ENCODE assay signal across 8 cellular contexts in the genomic region with DNA sequence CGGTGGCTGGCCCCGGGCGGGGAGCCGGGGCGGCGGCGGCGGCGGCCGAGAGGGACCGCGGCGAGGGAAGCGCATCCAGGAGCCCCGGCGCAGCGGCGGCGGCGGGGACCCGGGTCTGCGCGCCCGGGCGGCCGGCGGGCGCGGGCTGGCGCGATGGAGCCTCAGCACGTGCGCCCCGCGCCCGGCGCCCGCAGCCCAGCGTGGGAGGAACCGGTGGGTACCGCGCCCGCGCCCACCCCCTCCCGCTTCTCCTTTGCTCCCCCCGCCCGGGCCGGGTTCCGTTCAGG. TPM values are rescaled to one million over a fixed set of nuclear protein-coding genes. Genes with fewer than 3 reads are reported as not detected.
DNase-seq lines count a peak whose midpoint lies in the region; ATAC-seq and TF ChIP-seq lines count a peak whose summit lies in the region.

No MANE protein-coding gene starts in this region.

- no peaks in the 10 kb centered on the region for H3K36me3 ChIP-seq in CD8-positive, alpha-beta T cell (ENCODE audit: insufficient read depth, low read length)
- H3K36me3 ChIP-seq in neural progenitor cell = no peaks in the 10 kb centered on the region

- ATAC-seq in CD8-positive, alpha-beta T cell = no peak
- ATAC-seq in HG03439 (IDR thresholded peaks at IDR 0.05; ENCODE audit: unreplicated experiment) (peak; percentile 22), HG02884 (IDR thresholded peaks at IDR 0.05; ENCODE audit: unreplicated experiment) (no peak)

- peak overlapping the region; percentile 80 for H3K4me3 Mint-ChIP-seq in CD8-positive, alpha-beta T cell
- no peak overlapping the region for H3K4me3 Mint-ChIP-seq in neural progenitor cell
- H3K4me3 Mint-ChIP-seq in T-helper 2 cell treated with Interferon-gamma antibody and Interleukin-4, amounts not matched to agents 5 μg/mL and 100 μg/mL, for 36 hours = no peak overlapping the region

- intact Hi-C loops in CD8-positive, alpha-beta T cell (cut with DNase I, micrococcal nuclease) = loop anchor here (1.0 to 10.0 kb wide), 10 partner anchors 8 to 1056 kb away; a partner anchor contains a TSS

- H3F3A ChIP-seq in neural progenitor cell (ENCODE audit: low read depth) = peaks cover 26% of the 10 kb centered on the region

- POLR2A ChIA-PET in CD8-positive, alpha-beta T cell (lab: Charles Lee) = no interaction called here

- H3K27ac ChIP-seq in CD8-positive, alpha-beta T cell (ENCODE audit: low read depth, low read length) = no peak overlapping the region
- H3K27ac ChIP-seq in neural progenitor cell = no peak overlapping the region

- peak overlapping the region; percentile 52 for H3K4me3 ChIP-seq in CD8-positive, alpha-beta T cell (ENCODE audit: low read depth, low read length)
- H3K4me3 ChIP-seq in choroid plexus epithelial cell (ENCODE audit: low read depth, low read length) = peak overlapping the region; percentile 69
- peak overlapping the region; percentile 88 for H3K4me3 ChIP-seq in neural progenitor cell

- no peak for DNase-seq in CD8-positive, alpha-beta T cell
- DNase-seq in choroid plexus epithelial cell (ENCODE audit: low read depth) (no peak), neural progenitor cell (ENCODE audit: low spot score) (no peak)
- DNase-seq in stimulated activated CD4-positive, alpha-beta T cell treated with anti-CD3 and anti-CD28 coated beads, Interleukin-4, amount 100 ng/mL, for 4 hours = no peak
- no peak for DNase-seq in T-helper 2 cell treated with Interferon-gamma antibody and Interleukin-4, amounts not matched to agents 5 μg/mL and 100 μg/mL, for 36 hours (ENCODE audit: low spot score)
- no peak for DNase-seq in effector CD4-positive, alpha-beta T cell

- H3K9me3 Mint-ChIP-seq in CD8-positive, alpha-beta T cell = no peaks in the 10 kb centered on the region
- peaks cover 12% of the 10 kb centered on the region for H3K9me3 Mint-ChIP-seq in neural progenitor cell
- H3K9me3 Mint-ChIP-seq in T-helper 2 cell treated with Interferon-gamma antibody and Interleukin-4, amounts not matched to agents 5 μg/mL and 100 μg/mL, for 36 hours = peaks cover 5% of the 10 kb centered on the region

- CTCF ChIA-PET in CD8-positive, alpha-beta T cell (lab: Charles Lee) = interaction anchor here (0.8 to 1.3 kb wide), 2 partner anchors 15 to 49 kb away, joined by 3 to 4 read pairs; no protein-coding TSS in a partner anchor

- H3K4me1 ChIP-seq in CD8-positive, alpha-beta T cell (ENCODE audit: insufficient read depth, low read length) = peaks cover 9% of the 10 kb centered on the region
- peaks cover 12% of the 10 kb centered on the region for H3K4me1 ChIP-seq in neural progenitor cell

- TF ChIP-seq CTCF in CD8-positive, alpha-beta T cell (IDR thresholded peaks at IDR 0.05) = no peak
- TF ChIP-seq CTCF in choroid plexus epithelial cell (conservative IDR thresholded peaks at IDR 0.05; ENCODE audit: low read depth, low read length) (no peak), neural progenitor cell (IDR thresholded peaks at IDR 0.05) (no peak)

- no peak overlapping the region for H3K27ac Mint-ChIP-seq in CD8-positive, alpha-beta T cell
- H3K27ac Mint-ChIP-seq in neural progenitor cell = no peak overlapping the region
- H3K27ac Mint-ChIP-seq in T-helper 2 cell treated with Interferon-gamma antibody and Interleukin-4, amounts not matched to agents 5 μg/mL and 100 μg/mL, for 36 hours = no peak overlapping the region

- H3K9ac ChIP-seq in neural progenitor cell = no peak overlapping the region

- H2AFZ ChIP-seq in neural progenitor cell (replicated peaks) = peak overlapping the region; percentile 91

- H3K79me2 ChIP-seq in neural progenitor cell (ENCODE audit: low read depth) = peaks cover 45% of the 10 kb centered on the region

- H3K4me2 ChIP-seq in neural progenitor cell = peak overlapping the region; percentile 96

- no peaks in the 10 kb centered on the region for H3K9me3 ChIP-seq in CD8-positive, alpha-beta T cell (ENCODE audit: low read length)
- peaks cover 2% of the 10 kb centered on the region for H3K9me3 ChIP-seq in neural progenitor cell (ENCODE audit: low read depth)

- no peaks in the 10 kb centered on the region for H3K27me3 ChIP-seq in CD8-positive, alpha-beta T cell (ENCODE audit: insufficient read depth, low read length)
- H3K27me3 ChIP-seq in neural progenitor cell = peaks cover 68% of the 10 kb centered on the region

- no peaks in the 10 kb centered on the region for H3K27me3 Mint-ChIP-seq in CD8-positive, alpha-beta T cell (ENCODE audit: low read depth)
- H3K27me3 Mint-ChIP-seq in neural progenitor cell (ENCODE audit: insufficient read depth, low read depth) = peaks cover 26% of the 10 kb centered on the region
- H3K27me3 Mint-ChIP-seq in T-helper 2 cell treated with Interferon-gamma antibody and Interleukin-4, amounts not matched to agents 5 μg/mL and 100 μg/mL, for 36 hours (ENCODE audit: low read depth) = peaks cover 37% of the 10 kb centered on the region

- peaks cover 16% of the 10 kb centered on the region for H3K4me1 Mint-ChIP-seq in CD8-positive, alpha-beta T cell (ENCODE audit: low read depth)
- peaks cover 15% of the 10 kb centered on the region for H3K4me1 Mint-ChIP-seq in neural progenitor cell
- H3K4me1 Mint-ChIP-seq in T-helper 2 cell treated with Interferon-gamma antibody and Interleukin-4, amounts not matched to agents 5 μg/mL and 100 μg/mL, for 36 hours (ENCODE audit: low read depth) = peaks cover 12% of the 10 kb centered on the region

- peaks cover 5% of the 10 kb centered on the region for H3K36me3 Mint-ChIP-seq in CD8-positive, alpha-beta T cell
- no peaks in the 10 kb centered on the region for H3K36me3 Mint-ChIP-seq in neural progenitor cell
- H3K36me3 Mint-ChIP-seq in T-helper 2 cell treated with Interferon-gamma antibody and Interleukin-4, amounts not matched to agents 5 μg/mL and 100 μg/mL, for 36 hours (ENCODE audit: low read depth) = peaks cover 2% of the 10 kb centered on the region

- peaks cover 32% of the 10 kb centered on the region for H4K20me1 ChIP-seq in neural progenitor cell (ENCODE audit: low read depth)

RNA-seq across cellular contexts. Expression of a gene that starts 7.8 kb away (rescaled TPM):
- total RNA-seq in CD8-positive, alpha-beta T cell = 1 to 10 TPM; 5.2 to 5.4 TPM
- 8.4 and 12.1 TPM in 2 replicates for total RNA-seq in neural progenitor cell (ENCODE audit: low replicate concordance)
